9 cellular contexts compared by ENCODE assay signal in genomic region chr11:78211565-78211964, GRCh38.
"Had no signal": no experiment of that assay in that cellular context is flagged by ENCODE, and none has a peak within 500 bp of the region (broad histone marks: within the 10 kb centered on the region; RNA-seq: fewer than 3 reads in every experiment).

No MANE protein-coding gene starts in this region.

- H3K4me1 ChIP-seq: HAP-1 had no signal

- FAIRE-seq: HTR-8/SVneo had no signal

- H3K4me3 ChIP-seq: GM23248, HAP-1 had no signal

- H3K27ac Mint-ChIP-seq: HFFc6 had no signal

- DNase-seq: GM23248, GOT3, H7, HFFc6, IMR-90, KBM-7 had no signal

- ATAC-seq: HCT116 had no signal

- H2AFZ ChIP-seq: GM23248 had no signal

- H3K9me3 Mint-ChIP-seq: HFFc6 had no signal

- H3K4me3 Mint-ChIP-seq: HFFc6 had no signal

- H3K9ac ChIP-seq: GM23248 had no signal
